ENCODE assay signal across 9 cellular contexts in genomic region chr19:50500060-50500752, GRCh38. TPM values are rescaled to one million over a fixed set of nuclear protein-coding genes. Genes with fewer than 3 reads are reported as not detected.
DNase-seq lines count a peak whose midpoint lies in the region; ATAC-seq, FAIRE-seq and TF ChIP-seq lines count a peak whose summit lies in the region.
"Had no signal": no experiment of that assay in that cellular context is flagged by ENCODE, and none has a peak within 500 bp of the region (broad histone marks: within the 10 kb centered on the region; RNA-seq: fewer than 3 reads in every experiment).

No MANE protein-coding gene starts in this region.

- no peaks in the 10 kb centered on the region for H3K36me3 ChIP-seq in pancreas

- ATAC-seq in foreskin keratinocyte (peak; percentile 15), pancreas (peak; percentile 13 to 42 (median 26)), HG03378 (IDR thresholded peaks at IDR 0.05; ENCODE audit: unreplicated experiment) (no peak), HG02973 (IDR thresholded peaks at IDR 0.05; ENCODE audit: unreplicated experiment) (no peak)

- peaks cover 0 to 1% of the 10 kb centered on the region in 2 donors for H3K36me3 Mint-ChIP-seq in CD14-positive monocyte

- H3K27me3 ChIP-seq in foreskin keratinocyte (peaks cover 18% of the 10 kb centered on the region), pancreas (no peaks in the 10 kb centered on the region)

- H3K9me3 Mint-ChIP-seq in CD14-positive monocyte, result no peaks in the 10 kb centered on the region

- H3K4me1 Mint-ChIP-seq in CD14-positive monocyte, result no peaks in the 10 kb centered on the region

- 47 to 59% methylated on average over 27 of the region's 27 CpGs for WGBS in pancreas, 2 donors

- TF ChIP-seq CTCF in GM12864 (IDR thresholded peaks at IDR 0.05; ENCODE audit: low read depth, low read length, missing control alignments) (peak; percentile 37), foreskin keratinocyte (conservative IDR thresholded peaks at IDR 0.05) (peak; percentile 32), pancreas (IDR thresholded peaks at IDR 0.05) (no peak), CD14-positive monocyte (IDR thresholded peaks at IDR 0.05) (no peak)

- no peak overlapping the region for H3K4me3 ChIP-seq in GM12864 (ENCODE audit: low read depth, low read length)
- no peak overlapping the region for H3K4me3 ChIP-seq in pancreas

- no peak overlapping the region for H3K27ac ChIP-seq in foreskin keratinocyte
- H3K27ac ChIP-seq in pancreas, result no peak overlapping the region

- intact Hi-C loops in pancreas (cut with DNase I) (no loop called here), CD14-positive monocyte (cut with micrococcal nuclease) (no loop called here)

- no peak overlapping the region for H3K4me3 Mint-ChIP-seq in CD14-positive monocyte

- H3K4me1 ChIP-seq in foreskin keratinocyte (no peaks in the 10 kb centered on the region), pancreas (no peaks in the 10 kb centered on the region)

- H3K9me3 ChIP-seq in pancreas, result no peaks in the 10 kb centered on the region

- H3K27me3 Mint-ChIP-seq in CD14-positive monocyte (ENCODE audit: low read depth in 3 of 3), result peaks cover 1 to 2% (median 2%) of the 10 kb centered on the region in 3 donors

- no peak for FAIRE-seq in pancreas (lab: Jason Lieb, UNC)

- DNase-seq in GM12864 (ENCODE audit: low read depth), result no peak
- DNase-seq in NCI-H146 treated with DMSO at 0.1 percent for 48 hours (lab: John Stamatoyannopoulos, UW; ENCODE audit: unreplicated experiment), result peak; percentile 62
- no peak for DNase-seq in foreskin keratinocyte
- DNase-seq in pancreas, result peak in 1 of 6 donors; percentile 69
- DNase-seq in CD14-positive monocyte (ENCODE audit: low spot score), result no peak
- no peak for DNase-seq in NCI-H510A treated with DMSO at 0.1 percent for 48 hours (lab: John Stamatoyannopoulos, UW)

- H3K27ac Mint-ChIP-seq in CD14-positive monocyte, result no peak overlapping the region

RNA-seq across cellular contexts. Expression of gene JOSD2, which starts 10.8 kb away (rescaled TPM):
- 36.5 and 51.0 TPM in 2 replicates for total RNA-seq in foreskin keratinocyte
- 69.8 and 94.1 TPM in 2 replicates for polyA plus RNA-seq in foreskin keratinocyte
- total RNA-seq in pancreas, result 10 to 100 TPM in 5 of 6 donors, 1 to 10 TPM in 1; 8.0 to 23.3 (median 13.2) TPM
- 10 to 100 TPM; 25.1 to 41.2 TPM for polyA plus RNA-seq in pancreas
- 10 to 100 TPM; 33.0 to 37.2 TPM for polyA plus RNA-seq in CD14-positive monocyte

RNA-seq across cellular contexts. Expression of gene ASPDH, which starts 13.5 kb away (rescaled TPM):
- total RNA-seq in foreskin keratinocyte, result not detected in 2 replicates
- polyA plus RNA-seq in foreskin keratinocyte, result not detected in 2 replicates
- under 1 TPM in 2 of 6 donors, not detected in 4; 0.49 to 0.76 TPM for total RNA-seq in pancreas
- polyA plus RNA-seq in pancreas, result 1 to 10 TPM; 1.6 to 4.6 TPM
- not detected for polyA plus RNA-seq in CD14-positive monocyte
- total RNA-seq: M059J had no signal

RNA-seq across cellular contexts. Expression of gene GARIN5A, which starts 23.6 kb away (rescaled TPM):
- total RNA-seq in foreskin keratinocyte (0.85 and 0.95 TPM in 2 replicates), pancreas (1 to 10 TPM; 1.4 to 2.6 (median 1.9) TPM)
- polyA plus RNA-seq in foreskin keratinocyte (0.76 and 1.1 TPM in 2 replicates), pancreas (1 to 10 TPM; 2.1 to 2.3 TPM), CD14-positive monocyte (under 1 TPM in 1 of 2 donors, not detected in 1; 0.41 TPM)

RNA-seq across cellular contexts. Expression of gene EMC10, which starts 23.9 kb away (rescaled TPM):
- total RNA-seq in foreskin keratinocyte, result 69.5 and 74.2 TPM in 2 replicates
- 77.9 and 84.6 TPM in 2 replicates for polyA plus RNA-seq in foreskin keratinocyte
- 10 to 100 TPM; 34.7 to 81.5 (median 60.2) TPM for total RNA-seq in pancreas
- 100 to 1,000 TPM in 1 of 2 donors, 10 to 100 TPM in 1; 96.7 to 160 TPM for polyA plus RNA-seq in pancreas
- 1 to 10 TPM; 8.5 to 9.3 TPM for polyA plus RNA-seq in CD14-positive monocyte

Comparison
In these comparisons a context has a peak if more than half of its experiments do, and no peak if none do; other contexts are left out.
1. CTCF ChIP-seq: peak in GM12864 (single experiment) and foreskin keratinocyte (single experiment); none in pancreas (0 of 4) and CD14-positive monocyte (single experiment).
2. ATAC-seq: peak in foreskin keratinocyte (single experiment) and pancreas (4 of 4); none in HG03378 (single experiment) and HG02973 (single experiment).